In genomic region chr13:23767806-23768205, GRCh38 we compare ENCODE assay signal across 17 cellular contexts.
A peak's percentile ranks its signal among the peaks of the same experiment; 100 is the strongest.
DNase-seq lines count a peak whose midpoint lies in the region; TF ChIP-seq lines count a peak whose summit lies in the region.
"Had no signal": no experiment of that assay in that cellular context is flagged by ENCODE, and none has a peak within 500 bp of the region (broad histone marks: within the 10 kb centered on the region; RNA-seq: fewer than 3 reads in every experiment).

No MANE protein-coding gene starts in this region.

- intact Hi-C loops in activated naive CD4-positive, alpha-beta T cell treated with anti-CD3 and anti-CD28 coated beads for 36 hours (cut with micrococcal nuclease): no loop called here

- H3K36me3 Mint-ChIP-seq in activated naive CD4-positive, alpha-beta T cell treated with anti-CD3 and anti-CD28 coated beads for 36 hours (ENCODE audit: low read depth): peaks cover 2% of the 10 kb centered on the region
- H3K36me3 Mint-ChIP-seq in endothelial cell (ENCODE audit: low read depth, unreplicated experiment) (no peaks in the 10 kb centered on the region), nephron (ENCODE audit: low read depth) (no peaks in the 10 kb centered on the region)

- H3K27ac ChIP-seq in thymus (ENCODE audit: low read depth): peak overlapping the region; percentile 53
- H3K27ac ChIP-seq: 22Rv1; BLaER1 treated with 17β-estradiol and CSF1 and Interleukin-3, amounts not matched to agents 10 nM and 100 nM had no signal

- H3K27ac Mint-ChIP-seq in activated naive CD4-positive, alpha-beta T cell treated with anti-CD3 and anti-CD28 coated beads for 36 hours: no peak overlapping the region
- H3K27ac Mint-ChIP-seq in endothelial cell (ENCODE audit: unreplicated experiment) (peak overlapping the region; percentile 14), nephron (peak overlapping the region in 2 of 3 experiments; percentile 5 to 50)
- H3K27ac Mint-ChIP-seq: CD4-positive, alpha-beta T cell; HFFc6 had no signal

- H3K4me1 ChIP-seq in thymus (ENCODE audit: control insufficient read depth, insufficient read depth, low read length): peaks cover 19% of the 10 kb centered on the region

- H3K9me3 Mint-ChIP-seq in activated naive CD4-positive, alpha-beta T cell treated with anti-CD3 and anti-CD28 coated beads for 36 hours: no peaks in the 10 kb centered on the region
- H3K9me3 Mint-ChIP-seq in endothelial cell (ENCODE audit: unreplicated experiment) (no peaks in the 10 kb centered on the region), nephron (no peaks in the 10 kb centered on the region)
- H3K9me3 Mint-ChIP-seq: CD4-positive, alpha-beta T cell; HFFc6 had no signal

- peak; percentile 40 for DNase-seq in activated naive CD4-positive, alpha-beta T cell treated with anti-CD3 and anti-CD28 coated beads for 36 hours
- no peak for DNase-seq in activated naive CD4-positive, alpha-beta T cell treated with anti-CD3 and anti-CD28 coated beads, Interleukin-2, amount 50 U/mL, for 16 hours
- DNase-seq in endothelial cell (ENCODE audit: low spot score): no peak
- DNase-seq in Ammon's horn (ENCODE audit: low spot score): no peak
- DNase-seq in GM13976 (ENCODE audit: low spot score): no peak
- no peak for DNase-seq in cerebellar cortex (ENCODE audit: low spot score)
- DNase-seq: AML-193; Calu3; CD4-positive, alpha-beta T cell; DMS 273 treated with DMSO at 0.1 percent for 48 hours; DMS79; HCEC 1CT; HFFc6 had no signal

- H3K36me3 ChIP-seq in thymus (ENCODE audit: control insufficient read depth, insufficient read depth): no peaks in the 10 kb centered on the region
- H3K36me3 ChIP-seq: BLaER1 treated with 17β-estradiol and CSF1 and Interleukin-3, amounts not matched to agents 10 nM and 100 nM had no signal

- 74% methylated on average over 7 of the region's 7 CpGs for WGBS in thymus

- H3K27me3 ChIP-seq in thymus (ENCODE audit: control insufficient read depth, insufficient read depth): no peaks in the 10 kb centered on the region
- H3K27me3 ChIP-seq: BLaER1 treated with 17β-estradiol and CSF1 and Interleukin-3, amounts not matched to agents 10 nM and 100 nM had no signal

- in situ Hi-C loops in GM13976 (cut with MboI; ENCODE audit: low sequenced_read_pairs, unreplicated experiment): no loop called here

- TF ChIP-seq CTCF in endothelial cell (IDR thresholded peaks at IDR 0.05; ENCODE audit: unreplicated experiment): no peak
- no peak for TF ChIP-seq CTCF in nephron (IDR thresholded peaks at IDR 0.05; ENCODE audit: unreplicated experiment in 3 of 3)
- TF ChIP-seq CTCF in GM13976 (IDR thresholded peaks at IDR 0.05; ENCODE audit: borderline replicate concordance, control extremely low read depth, extremely low read depth, insufficient read depth, missing control alignments): no peak

- no peaks in the 10 kb centered on the region for H3K9me3 ChIP-seq in thymus (ENCODE audit: control insufficient read depth)
- H3K9me3 ChIP-seq: BLaER1 treated with 17β-estradiol and CSF1 and Interleukin-3, amounts not matched to agents 10 nM and 100 nM had no signal

- peaks cover 6% of the 10 kb centered on the region for H3K4me1 Mint-ChIP-seq in activated naive CD4-positive, alpha-beta T cell treated with anti-CD3 and anti-CD28 coated beads for 36 hours (ENCODE audit: low read depth)
- peaks cover 25% of the 10 kb centered on the region for H3K4me1 Mint-ChIP-seq in endothelial cell (ENCODE audit: unreplicated experiment)
- H3K4me1 Mint-ChIP-seq in nephron: peaks cover 34% of the 10 kb centered on the region

- no peaks in the 10 kb centered on the region for H3K27me3 Mint-ChIP-seq in activated naive CD4-positive, alpha-beta T cell treated with anti-CD3 and anti-CD28 coated beads for 36 hours (ENCODE audit: low read depth)
- no peaks in the 10 kb centered on the region for H3K27me3 Mint-ChIP-seq in endothelial cell (ENCODE audit: unreplicated experiment)
- H3K27me3 Mint-ChIP-seq in nephron (ENCODE audit: low read depth): no peaks in the 10 kb centered on the region
- H3K27me3 Mint-ChIP-seq: CD4-positive, alpha-beta T cell had no signal

- H3K4me3 ChIP-seq in thymus (ENCODE audit: low read length): no peak overlapping the region
- H3K4me3 ChIP-seq: BLaER1 treated with 17β-estradiol and CSF1 and Interleukin-3, amounts not matched to agents 10 nM and 100 nM had no signal

- CTCF ChIA-PET in activated naive CD4-positive, alpha-beta T cell treated with anti-CD3 and anti-CD28 coated beads for 36 hours (lab: Charles Lee): interaction anchor here (1.5 kb wide), 1 partner anchor 10 kb away, joined by 4 read pairs; no protein-coding TSS in a partner anchor

- H3K4me3 Mint-ChIP-seq in activated naive CD4-positive, alpha-beta T cell treated with anti-CD3 and anti-CD28 coated beads for 36 hours: no peak overlapping the region
- H3K4me3 Mint-ChIP-seq in endothelial cell (ENCODE audit: unreplicated experiment) (no peak overlapping the region), nephron (no peak overlapping the region)
- H3K4me3 Mint-ChIP-seq: CD4-positive, alpha-beta T cell; HFFc6 had no signal
